In genomic region chr1:177306019-177306415, GRCh38 we compare ENCODE assay signal across 25 cellular contexts.
DNase-seq lines count a peak whose midpoint lies in the region; ATAC-seq and TF ChIP-seq lines count a peak whose summit lies in the region.
"Had no signal": no experiment of that assay in that cellular context is flagged by ENCODE, and none has a peak within 500 bp of the region (broad histone marks: within the 10 kb centered on the region; RNA-seq: fewer than 3 reads in every experiment).

No MANE protein-coding gene starts in this region.

- no peaks in the 10 kb centered on the region for H3K79me2 ChIP-seq in neural progenitor cell (ENCODE audit: low read depth)

- H3K27me3 ChIP-seq in layer of hippocampus (ENCODE audit: control insufficient read depth, insufficient read depth, low read length) (no peaks in the 10 kb centered on the region), neural progenitor cell (no peaks in the 10 kb centered on the region)
- H3K27me3 ChIP-seq: BLaER1, SJCRH30 had no signal

- H3K4me2 ChIP-seq in neural progenitor cell, result no peak overlapping the region
- H3K4me2 ChIP-seq: BLaER1, GM23338, PC-9 had no signal

- H3K36me3 ChIP-seq in neural progenitor cell, result no peaks in the 10 kb centered on the region
- H3K36me3 ChIP-seq: BLaER1, SJCRH30 had no signal

- CTCF ChIA-PET in Calu3 (lab: Charles Lee), result interaction anchor here (0.5 to 0.7 kb wide), 2 partner anchors 18 to 142 kb away, joined by 3 to 4 read pairs; partner anchors contain the start of gene ASTN1

- H3K4me3 ChIP-seq in neural progenitor cell, result no peak overlapping the region
- H3K4me3 ChIP-seq: BLaER1, GM23338, K562, PC-9, SJCRH30 had no signal

- intact Hi-C loops in Calu3 (cut with micrococcal nuclease; ENCODE audit: unreplicated experiment), result no loop called here

- DNase-seq in caudate nucleus (lab: John Stamatoyannopoulos, UW), result peak in 1 of 61 donors; percentile 20
- DNase-seq in neural progenitor cell (ENCODE audit: low spot score), result no peak
- no peak for DNase-seq in type B pancreatic cell (ENCODE audit: extremely low spot score, unreplicated experiment)
- DNase-seq in NK-92 treated with Interleukin-12 subunit alpha and Interleukin-12 subunit beta, amount 100 ng/mL, for 24 hours (lab: John Stamatoyannopoulos, UW), result no peak
- DNase-seq in Calu3, result no peak
- DNase-seq: CD4-positive, CD25-positive, alpha-beta regulatory T cell; H9; HFFc6; Kasumi-1; MV-4-11; NCI-H1105 treated with DMSO at 0.1 percent for 48 hours; NCI-H146; NCI-H1930; NCI-H2107; NCI-H446; NCI-H524 treated with DMSO at 0.1 percent for 48 hours; NCI-H774; PC-9; SJCRH30 had no signal

- no peaks in the 10 kb centered on the region for H3K9me3 ChIP-seq in neural progenitor cell (ENCODE audit: low read depth)
- H3K9me3 ChIP-seq: BLaER1, SJCRH30 had no signal

- H3K27ac ChIP-seq in caudate nucleus (ENCODE audit: low read depth, low read length) (peak overlapping the region; percentile 86), layer of hippocampus (ENCODE audit: low read depth, low read length) (peak overlapping the region; percentile 78), neural progenitor cell (no peak overlapping the region)
- H3K27ac ChIP-seq: BLaER1, PC-9, SJCRH30 had no signal

- no peaks in the 10 kb centered on the region for H3K9me3 Mint-ChIP-seq in neural progenitor cell
- H3K9me3 Mint-ChIP-seq in type B pancreatic cell, result no peaks in the 10 kb centered on the region
- no peaks in the 10 kb centered on the region for H3K9me3 Mint-ChIP-seq in Calu3 (ENCODE audit: low read depth, unreplicated experiment)
- H3K9me3 Mint-ChIP-seq in activated T-helper 17 cell treated with anti-CD3 and anti-CD28 coated beads, Interleukin-2, amount 50 U/mL, for 72 hours, result peaks cover 15% of the 10 kb centered on the region
- H3K9me3 Mint-ChIP-seq: GM23338, H9 had no signal

- TF ChIP-seq CTCF in neural progenitor cell (IDR thresholded peaks at IDR 0.05) (no peak), type B pancreatic cell (conservative IDR thresholded peaks at IDR 0.05) (no peak), Calu3 (IDR thresholded peaks at IDR 0.05; ENCODE audit: unreplicated experiment) (no peak)

- peaks cover 30% of the 10 kb centered on the region for H3K4me1 ChIP-seq in neural progenitor cell
- H3K4me1 ChIP-seq: BLaER1, SJCRH30 had no signal

- H4K20me1 ChIP-seq in neural progenitor cell (ENCODE audit: low read depth), result no peaks in the 10 kb centered on the region
- H4K20me1 ChIP-seq: BLaER1 had no signal

- no peak for ATAC-seq in activated T-helper 17 cell treated with anti-CD3 and anti-CD28 coated beads, Interleukin-2, amount 50 U/mL, for 72 hours (replicated peaks)
- ATAC-seq: GM23338, K562, Right ventricle myocardium inferior had no signal

- H3K36me3 Mint-ChIP-seq in neural progenitor cell (no peaks in the 10 kb centered on the region), type B pancreatic cell (no peaks in the 10 kb centered on the region), Calu3 (ENCODE audit: insufficient read depth, unreplicated experiment) (no peaks in the 10 kb centered on the region)
- H3K36me3 Mint-ChIP-seq in activated T-helper 17 cell treated with anti-CD3 and anti-CD28 coated beads, Interleukin-2, amount 50 U/mL, for 72 hours (ENCODE audit: low read depth), result no peaks in the 10 kb centered on the region
- H3K36me3 Mint-ChIP-seq: CD4-positive, CD25-positive, alpha-beta regulatory T cell had no signal

- H3K4me1 Mint-ChIP-seq in neural progenitor cell (peaks cover 26% of the 10 kb centered on the region), type B pancreatic cell (ENCODE audit: unreplicated experiment) (peaks cover 6% of the 10 kb centered on the region), Calu3 (ENCODE audit: low read depth, unreplicated experiment) (peaks cover 8% of the 10 kb centered on the region)
- no peaks in the 10 kb centered on the region for H3K4me1 Mint-ChIP-seq in activated T-helper 17 cell treated with anti-CD3 and anti-CD28 coated beads, Interleukin-2, amount 50 U/mL, for 72 hours
- H3K4me1 Mint-ChIP-seq: CD4-positive, CD25-positive, alpha-beta regulatory T cell had no signal

- H3F3A ChIP-seq in neural progenitor cell (ENCODE audit: low read depth), result peaks cover 2% of the 10 kb centered on the region

- no TSS peak for BruUV-seq in Calu3 (replicated peaks; lab: Mats Ljungman, UMichigan)

- H2AFZ ChIP-seq in neural progenitor cell (replicated peaks), result no peak overlapping the region
- H2AFZ ChIP-seq: GM23338, PC-9 had no signal

- no peak overlapping the region for H3K4me3 Mint-ChIP-seq in neural progenitor cell
- no peak overlapping the region for H3K4me3 Mint-ChIP-seq in type B pancreatic cell
- H3K4me3 Mint-ChIP-seq in Calu3 (ENCODE audit: low read depth, unreplicated experiment), result no peak overlapping the region
- H3K4me3 Mint-ChIP-seq in activated T-helper 17 cell treated with anti-CD3 and anti-CD28 coated beads, Interleukin-2, amount 50 U/mL, for 72 hours, result no peak overlapping the region
- H3K4me3 Mint-ChIP-seq: CD4-positive, CD25-positive, alpha-beta regulatory T cell; GM23338; H9; HFFc6 had no signal

- H3K27ac Mint-ChIP-seq in neural progenitor cell (peak overlapping the region; percentile 3), type B pancreatic cell (peak overlapping the region; percentile 5), Calu3 (ENCODE audit: unreplicated experiment) (no peak overlapping the region)
- H3K27ac Mint-ChIP-seq in activated T-helper 17 cell treated with anti-CD3 and anti-CD28 coated beads, Interleukin-2, amount 50 U/mL, for 72 hours, result no peak overlapping the region
- H3K27ac Mint-ChIP-seq: CD4-positive, CD25-positive, alpha-beta regulatory T cell; GM23338; H9; HFFc6 had no signal

- H3K27me3 Mint-ChIP-seq in neural progenitor cell (ENCODE audit: insufficient read depth, low read depth) (no peaks in the 10 kb centered on the region), type B pancreatic cell (peaks cover 13% of the 10 kb centered on the region), Calu3 (ENCODE audit: unreplicated experiment) (peaks cover 39% of the 10 kb centered on the region)
- H3K27me3 Mint-ChIP-seq in activated T-helper 17 cell treated with anti-CD3 and anti-CD28 coated beads, Interleukin-2, amount 50 U/mL, for 72 hours, result peaks cover 3% of the 10 kb centered on the region
- H3K27me3 Mint-ChIP-seq: CD4-positive, CD25-positive, alpha-beta regulatory T cell had no signal

- H3K9ac ChIP-seq in neural progenitor cell, result no peak overlapping the region
- H3K9ac ChIP-seq: BLaER1 had no signal

Comparison
In these comparisons a context has a peak if more than half of its experiments do, and no peak if none do; other contexts are left out.
1. H3K27ac Mint-ChIP-seq: peak in neural progenitor cell (single experiment) and type B pancreatic cell (single experiment); none in Calu3 (single experiment) and activated T-helper 17 cell treated with anti-CD3 and anti-CD28 coated beads, Interleukin-2, amount 50 U/mL, for 72 hours (single experiment).